ENCODE assay signal across 27 cellular contexts in the genomic region with DNA sequence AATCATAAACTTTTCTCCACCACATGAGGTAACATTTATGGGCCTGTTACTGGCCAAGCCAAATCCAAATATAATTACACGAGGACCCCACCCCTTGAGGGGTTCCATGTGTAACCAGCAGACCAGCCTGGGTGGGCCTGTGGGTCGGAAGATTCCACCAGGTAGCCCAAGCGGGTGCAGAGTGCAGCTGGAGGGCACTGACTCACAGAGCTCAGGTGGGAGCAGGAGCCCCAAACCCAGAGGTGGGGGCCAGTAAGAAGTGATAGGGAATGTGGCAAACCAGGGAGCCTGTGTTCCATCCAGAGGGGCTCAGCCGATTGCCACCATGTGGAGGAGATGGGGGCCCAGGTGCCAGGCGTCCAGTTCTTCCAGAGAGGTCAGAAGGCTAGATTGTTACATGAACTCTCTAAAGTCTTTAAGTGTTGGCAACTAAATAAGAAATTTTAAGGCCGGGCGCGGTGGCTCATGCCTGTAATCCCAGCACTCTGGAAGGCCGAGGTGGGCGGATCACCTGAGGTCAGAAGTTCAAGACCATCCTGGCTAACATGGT. TPM values are rescaled to one million over a fixed set of nuclear protein-coding genes. Genes with fewer than 3 reads are reported as not detected.
"Had no signal": no experiment of that assay in that cellular context is flagged by ENCODE, and none has a peak within 500 bp of the region (broad histone marks: within the 10 kb centered on the region; RNA-seq: fewer than 3 reads in every experiment).

No MANE protein-coding gene starts in this region.

- H3K4me1 Mint-ChIP-seq: activated naive CD4-positive, alpha-beta T cell treated with anti-CD3 and anti-CD28 coated beads, Interleukin-2, amount 50 U/mL, for 24 hours had no signal

- DNase-seq: activated CD4-positive, alpha-beta T cell treated with anti-CD3 and anti-CD28 coated beads for 4 hours; activated CD4-positive, alpha-beta T cell treated with anti-CD3 and anti-CD28 coated beads, Interleukin-2, amount 50 U/mL, for 48 hours; activated CD8-positive, alpha-beta memory T cell treated with anti-CD3 and anti-CD28 coated beads, Interleukin-2, amount 10 ng/mL, durations not matched to agents 7 days and 5 days; activated effector memory CD4-positive, alpha-beta T cell treated with Interleukin-2 at 50 U/mL for 16 hours; activated naive CD4-positive, alpha-beta T cell; activated T-cell treated with anti-CD3 and anti-CD28 coated beads, Interleukin-2, amount 50 U/mL, for 24 hours; Kasumi-1; KBM-7; NCI-H1105 treated with DMSO at 0.1 percent for 48 hours; NCI-H1436 treated with DMSO at 0.1 percent for 48 hours; NCI-H187; NCI-H2081; NK-92 treated with Interleukin-12 subunit alpha and Interleukin-12 subunit beta, amount 100 ng/mL, for 24 hours; OCI-M1; RPMI8226; SW 1271 had no signal

- H3K4me3 Mint-ChIP-seq: activated CD8-positive, alpha-beta memory T cell treated with anti-CD3 and anti-CD28 coated beads, Interleukin-2, amount 10 ng/mL, durations not matched to agents 7 days and 5 days; activated naive CD4-positive, alpha-beta T cell treated with anti-CD3 and anti-CD28 coated beads, Interleukin-2, amount 50 U/mL, for 24 hours; activated T-cell treated with anti-CD3 and anti-CD28 coated beads, Interleukin-2, amount 50 U/mL, for 24 hours; activated T-helper 1 cell treated with anti-CD3 and anti-CD28 coated beads, Interleukin-12 subunit alpha, Interleukin-12 subunit beta, Interleukin-2, Interleukin-4 antibody, amounts not matched to agents 30 ng/mL and 10 ng/mL and 1 ng/mL, durations not matched to agents 14 hours and 24 hours and 36 hours; T-helper 2 cell treated with Interferon-gamma antibody and Interleukin-4, amounts not matched to agents 5 μg/mL and 100 μg/mL, for 36 hours had no signal

- H3K27ac ChIP-seq: ascending aorta, body of pancreas, SJSA1 had no signal

- H3K9me3 Mint-ChIP-seq: activated naive CD4-positive, alpha-beta T cell treated with anti-CD3 and anti-CD28 coated beads, Interleukin-2, amount 50 U/mL, for 24 hours; activated T-cell treated with anti-CD3 and anti-CD28 coated beads, Interleukin-2, amount 50 U/mL, for 24 hours; activated T-helper 1 cell treated with anti-CD3 and anti-CD28 coated beads, Interleukin-12 subunit alpha, Interleukin-12 subunit beta, Interleukin-2, Interleukin-4 antibody, amounts not matched to agents 30 ng/mL and 10 ng/mL and 1 ng/mL, durations not matched to agents 14 hours and 24 hours and 36 hours; T-helper 2 cell treated with Interferon-gamma antibody and Interleukin-4, amounts not matched to agents 5 μg/mL and 100 μg/mL, for 36 hours had no signal

- H3K27ac Mint-ChIP-seq: activated CD8-positive, alpha-beta memory T cell treated with anti-CD3 and anti-CD28 coated beads, Interleukin-2, amount 10 ng/mL, durations not matched to agents 7 days and 5 days; activated naive CD4-positive, alpha-beta T cell treated with anti-CD3 and anti-CD28 coated beads, Interleukin-2, amount 50 U/mL, for 24 hours; activated T-cell treated with anti-CD3 and anti-CD28 coated beads, Interleukin-2, amount 50 U/mL, for 24 hours; activated T-helper 1 cell treated with anti-CD3 and anti-CD28 coated beads, Interleukin-12 subunit alpha, Interleukin-12 subunit beta, Interleukin-2, Interleukin-4 antibody, amounts not matched to agents 30 ng/mL and 10 ng/mL and 1 ng/mL, durations not matched to agents 14 hours and 24 hours and 36 hours; T-helper 2 cell treated with Interferon-gamma antibody and Interleukin-4, amounts not matched to agents 5 μg/mL and 100 μg/mL, for 36 hours had no signal

- H3K36me3 Mint-ChIP-seq: activated CD8-positive, alpha-beta memory T cell treated with anti-CD3 and anti-CD28 coated beads, Interleukin-2, amount 10 ng/mL, durations not matched to agents 7 days and 5 days; activated naive CD4-positive, alpha-beta T cell treated with anti-CD3 and anti-CD28 coated beads, Interleukin-2, amount 50 U/mL, for 24 hours had no signal

- H3K4me1 ChIP-seq: ascending aorta, SJSA1 had no signal

- H3K36me3 ChIP-seq: ascending aorta, SJSA1 had no signal

- H3K27me3 Mint-ChIP-seq: activated naive CD4-positive, alpha-beta T cell treated with anti-CD3 and anti-CD28 coated beads, Interleukin-2, amount 50 U/mL, for 24 hours; activated T-cell treated with anti-CD3 and anti-CD28 coated beads, Interleukin-2, amount 50 U/mL, for 24 hours had no signal

- ATAC-seq: activated CD4-positive, CD25-positive, alpha-beta regulatory T cell treated with anti-CD3 and anti-CD28 coated beads, Interleukin-2, amount 50 U/mL, for 24 hours; activated CD8-positive, alpha-beta memory T cell treated with anti-CD3 and anti-CD28 coated beads, Interleukin-2, amount 10 ng/mL, durations not matched to agents 7 days and 5 days; body of pancreas; Panc1; SK-N-SH treated with all-trans-retinoic acid at 6 μM for 48 hours had no signal

- H3K4me3 ChIP-seq: ascending aorta, body of pancreas, SJSA1 had no signal

- H3K27me3 ChIP-seq: ascending aorta, body of pancreas, SJSA1 had no signal

- H3K9me3 ChIP-seq: ascending aorta, body of pancreas, SJSA1 had no signal

RNA-seq across cellular contexts. Expression of a gene that starts 2.6 kb away (rescaled TPM):
- total RNA-seq: activated CD8-positive, alpha-beta memory T cell treated with anti-CD3 and anti-CD28 coated beads, Interleukin-2, amount 10 ng/mL, durations not matched to agents 7 days and 5 days; activated T-helper 1 cell treated with anti-CD3 and anti-CD28 coated beads, Interleukin-12 subunit alpha, Interleukin-12 subunit beta, Interleukin-2, Interleukin-4 antibody, amounts not matched to agents 30 ng/mL and 10 ng/mL and 1 ng/mL, durations not matched to agents 14 hours and 24 hours and 36 hours; ascending aorta; body of pancreas; bronchial epithelial cell; SJSA1; T-helper 1 cell treated with Interleukin-12 subunit alpha and Interleukin-12 subunit beta and Interleukin-4 antibody, amounts not matched to agents 30 ng/mL and 1 ng/mL, for 36 hours had no signal
